ENCODE assay signal across 10 cellular contexts in genomic region chr22:50523458-50523805, GRCh38. TPM values are rescaled to one million over a fixed set of nuclear protein-coding genes. Genes with fewer than 3 reads are reported as not detected.
DNase-seq lines count a peak whose midpoint lies in the region; ATAC-seq, FAIRE-seq and TF ChIP-seq lines count a peak whose summit lies in the region.
"Had no signal": no experiment of that assay in that cellular context is flagged by ENCODE, and none has a peak within 500 bp of the region (broad histone marks: within the 10 kb centered on the region; RNA-seq: fewer than 3 reads in every experiment).

No MANE protein-coding gene starts in this region.

- DNase-seq in stimulated activated naive CD8-positive, alpha-beta T cell treated with anti-CD3 and anti-CD28 coated beads, Interleukin-15, Interleukin-2, amounts not matched to agents 100 U/mL and 50 U/mL, for 24 hours, result no peak
- no peak for DNase-seq in astrocyte (ENCODE audit: low read depth)
- DNase-seq in type B pancreatic cell (ENCODE audit: extremely low spot score, unreplicated experiment), result no peak
- DNase-seq in KBM-7, result no peak
- DNase-seq: brain microvascular endothelial cell, NCI-H2029 had no signal

- peak overlapping the region; percentile 41 for H3K4me3 Mint-ChIP-seq in stimulated activated naive CD8-positive, alpha-beta T cell treated with anti-CD3 and anti-CD28 coated beads, Interleukin-15, Interleukin-2, amounts not matched to agents 100 ng/mL and 50 ng/mL, for 24 hours
- H3K4me3 Mint-ChIP-seq in astrocyte (ENCODE audit: unreplicated experiment), result peak overlapping the region; percentile 27
- peak overlapping the region; percentile 60 for H3K4me3 Mint-ChIP-seq in type B pancreatic cell

- H3K27me3 Mint-ChIP-seq in stimulated activated naive CD8-positive, alpha-beta T cell treated with anti-CD3 and anti-CD28 coated beads, Interleukin-15, Interleukin-2, amounts not matched to agents 100 ng/mL and 50 ng/mL, for 24 hours, result no peaks in the 10 kb centered on the region
- no peaks in the 10 kb centered on the region for H3K27me3 Mint-ChIP-seq in astrocyte (ENCODE audit: low read depth, unreplicated experiment)
- peaks cover 13% of the 10 kb centered on the region for H3K27me3 Mint-ChIP-seq in type B pancreatic cell

- no peak overlapping the region for H3K27ac ChIP-seq in astrocyte (ENCODE audit: low read depth, low read length)
- H3K27ac ChIP-seq: brain microvascular endothelial cell had no signal

- no peak overlapping the region for H3K4me3 ChIP-seq in astrocyte (ENCODE audit: insufficient read depth, low read depth, low read length)

- TF ChIP-seq CTCF in astrocyte (IDR thresholded peaks at IDR 0.05; ENCODE audit: insufficient read depth, low read depth, low read length) (no peak), type B pancreatic cell (conservative IDR thresholded peaks at IDR 0.05) (no peak)

- H3K9ac ChIP-seq in astrocyte (ENCODE audit: low read length), result no peak overlapping the region

- H2AFZ ChIP-seq in astrocyte (ENCODE audit: low read depth, low read length), result no peak overlapping the region

- no peaks in the 10 kb centered on the region for H3K9me3 Mint-ChIP-seq in stimulated activated naive CD8-positive, alpha-beta T cell treated with anti-CD3 and anti-CD28 coated beads, Interleukin-15, Interleukin-2, amounts not matched to agents 100 ng/mL and 50 ng/mL, for 24 hours
- peaks cover 3% of the 10 kb centered on the region for H3K9me3 Mint-ChIP-seq in astrocyte (ENCODE audit: unreplicated experiment)
- H3K9me3 Mint-ChIP-seq in type B pancreatic cell, result no peaks in the 10 kb centered on the region

- H3K4me2 ChIP-seq in astrocyte (ENCODE audit: low read length), result no peak overlapping the region

- H3K36me3 Mint-ChIP-seq in stimulated activated naive CD8-positive, alpha-beta T cell treated with anti-CD3 and anti-CD28 coated beads, Interleukin-15, Interleukin-2, amounts not matched to agents 100 ng/mL and 50 ng/mL, for 24 hours (ENCODE audit: low read depth), result peaks cover 35% of the 10 kb centered on the region
- H3K36me3 Mint-ChIP-seq in astrocyte (ENCODE audit: low read depth, unreplicated experiment) (peaks cover 7% of the 10 kb centered on the region), type B pancreatic cell (peaks cover 8% of the 10 kb centered on the region)

- H3K27ac Mint-ChIP-seq in stimulated activated naive CD8-positive, alpha-beta T cell treated with anti-CD3 and anti-CD28 coated beads, Interleukin-15, Interleukin-2, amounts not matched to agents 100 ng/mL and 50 ng/mL, for 24 hours, result peak overlapping the region; percentile 11
- H3K27ac Mint-ChIP-seq in astrocyte (ENCODE audit: unreplicated experiment) (no peak overlapping the region), type B pancreatic cell (no peak overlapping the region)

- in situ Hi-C loops in KBM-7 (cut with MboI; ENCODE audit: low pct_unique_long_range_greater_than_20kb, low sequenced_read_pairs), result no loop called here

- H3K4me1 Mint-ChIP-seq in stimulated activated naive CD8-positive, alpha-beta T cell treated with anti-CD3 and anti-CD28 coated beads, Interleukin-15, Interleukin-2, amounts not matched to agents 100 ng/mL and 50 ng/mL, for 24 hours (ENCODE audit: low read depth), result peaks cover 23% of the 10 kb centered on the region
- H3K4me1 Mint-ChIP-seq in astrocyte (ENCODE audit: low read depth, unreplicated experiment) (peaks cover 4% of the 10 kb centered on the region), type B pancreatic cell (ENCODE audit: unreplicated experiment) (peaks cover 6% of the 10 kb centered on the region)

- H3K4me1 ChIP-seq in astrocyte (ENCODE audit: insufficient read depth, low read length), result peaks cover 20% of the 10 kb centered on the region

- no peaks in the 10 kb centered on the region for H3K36me3 ChIP-seq in astrocyte (ENCODE audit: insufficient read depth, low read length)

- peaks cover 34% of the 10 kb centered on the region for H4K20me1 ChIP-seq in astrocyte (ENCODE audit: insufficient read depth, low read length)

- FAIRE-seq in astrocyte (lab: Jason Lieb, UNC), result no peak

- H3K9me3 ChIP-seq in astrocyte (ENCODE audit: insufficient read depth, low read depth, low read length), result no peaks in the 10 kb centered on the region
- H3K9me3 ChIP-seq: heart left ventricle had no signal

- ATAC-seq in stimulated activated naive CD8-positive, alpha-beta T cell treated with anti-CD3 and anti-CD28 coated beads, Interleukin-15, Interleukin-2, amounts not matched to agents 100 U/mL and 50 U/mL, for 24 hours, result no peak
- ATAC-seq in GM18861 (IDR thresholded peaks at IDR 0.05; ENCODE audit: unreplicated experiment), result no peak
- ATAC-seq: heart left ventricle, left lobe of liver had no signal

- peaks cover 36% of the 10 kb centered on the region for H3K79me2 ChIP-seq in astrocyte (ENCODE audit: insufficient read depth, low read length)

- H3K27me3 ChIP-seq in astrocyte (ENCODE audit: insufficient read depth, low read length), result no peaks in the 10 kb centered on the region
- H3K27me3 ChIP-seq: brain microvascular endothelial cell, heart left ventricle had no signal

RNA-seq across cellular contexts. Expression of gene SCO2, which starts 2.0 kb away (rescaled TPM):
- total RNA-seq in astrocyte (1.8 and 5.5 TPM in 2 replicates), type B pancreatic cell (ENCODE audit: low replicate concordance) (2.0 and 6.1 TPM in 2 replicates)
- total RNA-seq: left lobe of liver had no signal

RNA-seq across cellular contexts. Expression of gene TYMP, which starts 6.4 kb away (rescaled TPM):
- total RNA-seq in astrocyte (3.3 and 3.7 TPM in 2 replicates), type B pancreatic cell (ENCODE audit: low replicate concordance) (5.8 and 6.1 TPM in 2 replicates)

RNA-seq across cellular contexts. Expression of gene NCAPH2, which starts 15.4 kb away (rescaled TPM):
- total RNA-seq in astrocyte (25.6 and 27.2 TPM in 2 replicates), type B pancreatic cell (ENCODE audit: low replicate concordance) (60.0 and 75.2 TPM in 2 replicates)

RNA-seq across cellular contexts. Expression of gene LMF2, which starts 15.9 kb away (rescaled TPM):
- total RNA-seq in astrocyte (93.2 and 111 TPM in 2 replicates), type B pancreatic cell (ENCODE audit: low replicate concordance) (65.5 and 74.0 TPM in 2 replicates)

RNA-seq across cellular contexts. Expression of gene KLHDC7B, which starts 22.3 kb away (rescaled TPM):
- 0.32 and 1.9 TPM in 2 replicates for total RNA-seq in astrocyte
- total RNA-seq in type B pancreatic cell (ENCODE audit: low replicate concordance), result 0.10 TPM in 1 of 2 replicates, not detected in the other
